1 cellular context compared by ENCODE assay signal in genomic region chr9:111900934-111901612, GRCh38.
TF ChIP-seq lines count a peak whose summit lies in the region.

No MANE protein-coding gene starts in this region.

TF ChIP-seq in K562, 482 proteins besides CTCF, POLR2A, EP300 and RAD21 (continued from another document and continues in another):
- TF ChIP-seq ZNF318 (IDR thresholded peaks at IDR 0.05; ENCODE audit: borderline replicate concordance in 1 of 2, low read depth in 1 of 2) (no peak), E2F3 (CRISPR knock-in tag; IDR thresholded peaks at IDR 0.05) (no peak), FIP1L1 (IDR thresholded peaks at IDR 0.05; ENCODE audit: low read depth, low read length, poor library complexity, severe bottlenecking) (no peak), SIN3B (IDR thresholded peaks at IDR 0.05; ENCODE audit: low read depth) (no peak), ZNF175 (CRISPR knock-in tag; IDR thresholded peaks at IDR 0.05; ENCODE audit: low read depth) (no peak), GATAD2B (IDR thresholded peaks at IDR 0.05; ENCODE audit: borderline replicate concordance) (0 out of 2 replicates have a peak, but pooled peaks have one; percentile 12), ZNF232 (CRISPR knock-in tag; IDR thresholded peaks at IDR 0.05) (no peak), HDGF (IDR thresholded peaks at IDR 0.05) (no peak), ZNF12 (CRISPR knock-in tag; IDR thresholded peaks at IDR 0.05) (no peak), ADNP (tag; IDR thresholded peaks at IDR 0.05) (no peak), IRF2 (CRISPR knock-in tag; IDR thresholded peaks at IDR 0.05) (no peak), ZNF124 (CRISPR knock-in tag; IDR thresholded peaks at IDR 0.05) (no peak), IFI16 (CRISPR knock-in tag; IDR thresholded peaks at IDR 0.05) (no peak), SOX6 (IDR thresholded peaks at IDR 0.05) (peak; percentile 79), NCOA2 (IDR thresholded peaks at IDR 0.05; ENCODE audit: partially characterized antibody in 2 of 2) (no peak), CEBPB (tag; IDR thresholded peaks at IDR 0.05) (no peak), HDAC8 (tag; IDR thresholded peaks at IDR 0.05) (no peak), SMAD4 (CRISPR knock-in tag; conservative IDR thresholded peaks at IDR 0.05) (no peak), MYBL2 (IDR thresholded peaks at IDR 0.05; ENCODE audit: low read depth) (no peak; the same call in 1 of the 2 replicates), MYBL2 (CRISPR knock-in tag; IDR thresholded peaks at IDR 0.05; ENCODE audit: borderline replicate concordance) (no peak), ZNF830 (CRISPR knock-in tag; IDR thresholded peaks at IDR 0.05) (no peak), ESRRA (IDR thresholded peaks at IDR 0.05; ENCODE audit: borderline replicate concordance, low read depth) (no peak), DDX20 (tag; IDR thresholded peaks at IDR 0.05; ENCODE audit: low read depth) (no peak), ARID1B (IDR thresholded peaks at IDR 0.05) (peak; percentile 94), ILK (tag; IDR thresholded peaks at IDR 0.05; ENCODE audit: borderline replicate concordance, low read depth) (no peak), HDAC3 (IDR thresholded peaks at IDR 0.05; ENCODE audit: borderline replicate concordance, partially characterized antibody) (no peak), GABPB2 (CRISPR knock-in tag; conservative IDR thresholded peaks at IDR 0.05) (no peak), HNRNPK (IDR thresholded peaks at IDR 0.05; ENCODE audit: low read depth, low read length, poor library complexity, severe bottlenecking) (no peak), SNRNP70 (optimal IDR thresholded peaks at IDR 0.05; ENCODE audit: low read depth, low read length) (no peak), HEY1 (CRISPR knock-in tag; IDR thresholded peaks at IDR 0.05; ENCODE audit: borderline replicate concordance) (no peak), CAMTA2 (CRISPR knock-in tag; conservative IDR thresholded peaks at IDR 0.05) (no peak), CBX1 (IDR thresholded peaks at IDR 0.05; ENCODE audit: low read depth) (no peak), MTA2 (IDR thresholded peaks at IDR 0.05; ENCODE audit: low read depth) (peak; percentile 80), RFX1 (IDR thresholded peaks at IDR 0.05) (no peak), BCL6 (CRISPR knock-in tag; IDR thresholded peaks at IDR 0.05) (no peak), DMBX1 (CRISPR knock-in tag; IDR thresholded peaks at IDR 0.05; ENCODE audit: borderline replicate concordance) (no peak), HNRNPH1 (optimal IDR thresholded peaks at IDR 0.05; ENCODE audit: low read depth, low read length) (no peak), KDM2B (CRISPR knock-in tag; IDR thresholded peaks at IDR 0.05) (no peak), CTBP1 (IDR thresholded peaks at IDR 0.05; ENCODE audit: borderline replicate concordance) (peak; percentile 45; the same call in 1 of the 2 replicates), ZNF174 (CRISPR knock-in tag; IDR thresholded peaks at IDR 0.05) (no peak), ZNF431 (CRISPR knock-in tag; IDR thresholded peaks at IDR 0.05) (no peak), HOXB6 (CRISPR knock-in tag; IDR thresholded peaks at IDR 0.05; ENCODE audit: borderline replicate concordance) (no peak), SMARCA4 (IDR thresholded peaks at IDR 0.05) (peak; percentile 89), MXD1 (CRISPR knock-in tag; IDR thresholded peaks at IDR 0.05; ENCODE audit: borderline replicate concordance, poor library complexity, severe bottlenecking) (no peak), MCM3 (IDR thresholded peaks at IDR 0.05) (no peak), PCBP2 (IDR thresholded peaks at IDR 0.05; ENCODE audit: low read depth, low read length, poor library complexity, severe bottlenecking) (no peak), PML (IDR thresholded peaks at IDR 0.05; ENCODE audit: low read length) (peak; percentile 77), SNIP1 (IDR thresholded peaks at IDR 0.05; ENCODE audit: low read depth) (no peak), LEF1 (IDR thresholded peaks at IDR 0.05) (peak; percentile 72; the same call in 1 of the 2 replicates), SAP30 (IDR thresholded peaks at IDR 0.05; ENCODE audit: borderline replicate concordance, insufficient read depth, low read depth, low read length, poor library complexity, severe bottlenecking) (no peak), TGIF2 (CRISPR knock-in tag; IDR thresholded peaks at IDR 0.05) (no peak), HMGN3 (IDR thresholded peaks at IDR 0.05; ENCODE audit: borderline replicate concordance, extremely low read depth, insufficient read length, low read depth, low read length) (no peak), GTF2B (IDR thresholded peaks at IDR 0.05; ENCODE audit: extremely low read depth, insufficient read length) (no peak), DACH1 (IDR thresholded peaks at IDR 0.05; ENCODE audit: partially characterized antibody) (no peak)
- TF ChIP-seq, protein P1, sequence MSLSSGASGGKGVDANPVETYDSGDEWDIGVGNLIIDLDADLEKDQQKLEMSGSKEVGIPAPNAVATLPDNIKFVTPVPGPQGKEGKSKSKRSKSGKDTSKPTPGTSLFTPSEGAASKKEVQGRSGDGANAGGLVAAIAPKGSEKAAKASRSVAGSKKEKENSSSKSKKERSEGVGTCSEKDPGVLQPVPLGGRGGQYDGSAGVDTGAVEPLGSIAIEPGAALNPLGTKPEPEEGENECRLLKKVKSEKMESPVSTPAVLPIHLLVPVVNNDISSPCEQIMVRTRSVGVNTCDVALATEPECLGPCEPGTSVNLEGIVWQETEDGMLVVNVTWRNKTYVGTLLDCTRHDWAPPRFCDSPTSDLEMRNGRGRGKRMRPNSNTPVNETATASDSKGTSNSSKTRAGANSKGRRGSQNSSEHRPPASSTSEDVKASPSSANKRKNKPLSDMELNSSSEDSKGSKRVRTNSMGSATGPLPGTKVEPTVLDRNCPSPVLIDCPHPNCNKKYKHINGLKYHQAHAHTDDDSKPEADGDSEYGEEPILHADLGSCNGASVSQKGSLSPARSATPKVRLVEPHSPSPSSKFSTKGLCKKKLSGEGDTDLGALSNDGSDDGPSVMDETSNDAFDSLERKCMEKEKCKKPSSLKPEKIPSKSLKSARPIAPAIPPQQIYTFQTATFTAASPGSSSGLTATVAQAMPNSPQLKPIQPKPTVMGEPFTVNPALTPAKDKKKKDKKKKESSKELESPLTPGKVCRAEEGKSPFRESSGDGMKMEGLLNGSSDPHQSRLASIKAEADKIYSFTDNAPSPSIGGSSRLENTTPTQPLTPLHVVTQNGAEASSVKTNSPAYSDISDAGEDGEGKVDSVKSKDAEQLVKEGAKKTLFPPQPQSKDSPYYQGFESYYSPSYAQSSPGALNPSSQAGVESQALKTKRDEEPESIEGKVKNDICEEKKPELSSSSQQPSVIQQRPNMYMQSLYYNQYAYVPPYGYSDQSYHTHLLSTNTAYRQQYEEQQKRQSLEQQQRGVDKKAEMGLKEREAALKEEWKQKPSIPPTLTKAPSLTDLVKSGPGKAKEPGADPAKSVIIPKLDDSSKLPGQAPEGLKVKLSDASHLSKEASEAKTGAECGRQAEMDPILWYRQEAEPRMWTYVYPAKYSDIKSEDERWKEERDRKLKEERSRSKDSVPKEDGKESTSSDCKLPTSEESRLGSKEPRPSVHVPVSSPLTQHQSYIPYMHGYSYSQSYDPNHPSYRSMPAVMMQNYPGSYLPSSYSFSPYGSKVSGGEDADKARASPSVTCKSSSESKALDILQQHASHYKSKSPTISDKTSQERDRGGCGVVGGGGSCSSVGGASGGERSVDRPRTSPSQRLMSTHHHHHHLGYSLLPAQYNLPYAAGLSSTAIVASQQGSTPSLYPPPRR (CRISPR knock-in tag; IDR thresholded peaks at IDR 0.05; ENCODE audit: borderline replicate concordance), result no peak
- TF ChIP-seq, protein P2, sequence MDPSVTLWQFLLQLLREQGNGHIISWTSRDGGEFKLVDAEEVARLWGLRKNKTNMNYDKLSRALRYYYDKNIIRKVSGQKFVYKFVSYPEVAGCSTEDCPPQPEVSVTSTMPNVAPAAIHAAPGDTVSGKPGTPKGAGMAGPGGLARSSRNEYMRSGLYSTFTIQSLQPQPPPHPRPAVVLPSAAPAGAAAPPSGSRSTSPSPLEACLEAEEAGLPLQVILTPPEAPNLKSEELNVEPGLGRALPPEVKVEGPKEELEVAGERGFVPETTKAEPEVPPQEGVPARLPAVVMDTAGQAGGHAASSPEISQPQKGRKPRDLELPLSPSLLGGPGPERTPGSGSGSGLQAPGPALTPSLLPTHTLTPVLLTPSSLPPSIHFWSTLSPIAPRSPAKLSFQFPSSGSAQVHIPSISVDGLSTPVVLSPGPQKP (CRISPR knock-in tag; IDR thresholded peaks at IDR 0.05), result no peak
- TF ChIP-seq, protein P3, sequence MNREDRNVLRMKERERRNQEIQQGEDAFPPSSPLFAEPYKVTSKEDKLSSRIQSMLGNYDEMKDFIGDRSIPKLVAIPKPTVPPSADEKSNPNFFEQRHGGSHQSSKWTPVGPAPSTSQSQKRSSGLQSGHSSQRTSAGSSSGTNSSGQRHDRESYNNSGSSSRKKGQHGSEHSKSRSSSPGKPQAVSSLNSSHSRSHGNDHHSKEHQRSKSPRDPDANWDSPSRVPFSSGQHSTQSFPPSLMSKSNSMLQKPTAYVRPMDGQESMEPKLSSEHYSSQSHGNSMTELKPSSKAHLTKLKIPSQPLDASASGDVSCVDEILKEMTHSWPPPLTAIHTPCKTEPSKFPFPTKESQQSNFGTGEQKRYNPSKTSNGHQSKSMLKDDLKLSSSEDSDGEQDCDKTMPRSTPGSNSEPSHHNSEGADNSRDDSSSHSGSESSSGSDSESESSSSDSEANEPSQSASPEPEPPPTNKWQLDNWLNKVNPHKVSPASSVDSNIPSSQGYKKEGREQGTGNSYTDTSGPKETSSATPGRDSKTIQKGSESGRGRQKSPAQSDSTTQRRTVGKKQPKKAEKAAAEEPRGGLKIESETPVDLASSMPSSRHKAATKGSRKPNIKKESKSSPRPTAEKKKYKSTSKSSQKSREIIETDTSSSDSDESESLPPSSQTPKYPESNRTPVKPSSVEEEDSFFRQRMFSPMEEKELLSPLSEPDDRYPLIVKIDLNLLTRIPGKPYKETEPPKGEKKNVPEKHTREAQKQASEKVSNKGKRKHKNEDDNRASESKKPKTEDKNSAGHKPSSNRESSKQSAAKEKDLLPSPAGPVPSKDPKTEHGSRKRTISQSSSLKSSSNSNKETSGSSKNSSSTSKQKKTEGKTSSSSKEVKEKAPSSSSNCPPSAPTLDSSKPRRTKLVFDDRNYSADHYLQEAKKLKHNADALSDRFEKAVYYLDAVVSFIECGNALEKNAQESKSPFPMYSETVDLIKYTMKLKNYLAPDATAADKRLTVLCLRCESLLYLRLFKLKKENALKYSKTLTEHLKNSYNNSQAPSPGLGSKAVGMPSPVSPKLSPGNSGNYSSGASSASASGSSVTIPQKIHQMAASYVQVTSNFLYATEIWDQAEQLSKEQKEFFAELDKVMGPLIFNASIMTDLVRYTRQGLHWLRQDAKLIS (CRISPR knock-in tag; IDR thresholded peaks at IDR 0.05), result no peak
